23 cellular contexts compared by ENCODE assay signal in the genomic region with DNA sequence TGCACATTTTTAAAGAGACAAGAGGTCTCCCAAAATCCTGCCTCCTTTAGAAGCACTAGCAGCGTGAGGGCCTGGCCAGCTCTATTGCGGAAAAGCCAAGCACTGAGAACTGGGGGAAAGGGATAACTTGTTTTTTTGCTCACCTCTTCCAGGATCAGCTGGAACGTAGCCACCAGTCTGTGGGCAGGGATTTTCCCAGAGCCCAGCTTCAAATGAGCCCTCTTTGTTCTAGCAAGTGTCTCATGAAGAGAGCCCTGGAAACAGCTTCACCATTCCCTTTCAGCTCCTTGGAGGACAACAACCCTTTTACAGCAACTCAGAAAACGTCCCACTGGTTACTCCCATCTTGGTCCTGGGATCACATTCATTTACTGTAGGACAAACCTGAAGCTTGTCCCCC.
DNase-seq lines count a peak whose midpoint lies in the region; ATAC-seq, FAIRE-seq and TF ChIP-seq lines count a peak whose summit lies in the region.
"Had no signal": no experiment of that assay in that cellular context is flagged by ENCODE, and none has a peak within 500 bp of the region (broad histone marks: within the 10 kb centered on the region; RNA-seq: fewer than 3 reads in every experiment).

No MANE protein-coding gene starts in this region.

- DNase-seq in DMS79 treated with DMSO at 0.1 percent for 48 hours (lab: John Stamatoyannopoulos, UW) (peak; percentile 4), DMS79 (lab: John Stamatoyannopoulos, UW) (no peak), RPMI7951 (ENCODE audit: low read depth) (peak; percentile 17), bronchial epithelial cell (ENCODE audit: low read depth) (peak; percentile 42), pons (ENCODE audit: low spot score) (peak; percentile 9), retina (no peak), amniotic stem cell (lab: John Stamatoyannopoulos, UW) (no peak)
- DNase-seq: BE2C; CD4-positive, alpha-beta T cell; HFFc6; Kasumi-1; NCI-H1105; NCI-H1694; NCI-H345; NCI-H526; NK-92 treated with Interleukin-12 subunit alpha and Interleukin-12 subunit beta, amount 100 ng/mL, for 24 hours; OCI-M1 had no signal

- peaks cover 2% of the 10 kb centered on the region for H3K27me3 ChIP-seq in bronchial epithelial cell (ENCODE audit: control insufficient read depth, insufficient read depth, low read length)
- H3K27me3 ChIP-seq: BE2C had no signal

- H3K4me3 ChIP-seq in bronchial epithelial cell (ENCODE audit: low read depth, low read length), result no peak overlapping the region
- H3K4me3 ChIP-seq: GM12878 had no signal

- H3K36me3 ChIP-seq in bronchial epithelial cell (ENCODE audit: control insufficient read depth, insufficient read depth, low read length), result no peaks in the 10 kb centered on the region
- H3K36me3 ChIP-seq: BE2C had no signal

- no peak for TF ChIP-seq CTCF in bronchial epithelial cell (IDR thresholded peaks at IDR 0.05; ENCODE audit: insufficient read depth, low read length, severe bottlenecking)

- FAIRE-seq in bronchial epithelial cell (lab: Jason Lieb, UNC), result no peak
- FAIRE-seq: G401.6, GM12878, GM18507, H54 had no signal

- no peak for ATAC-seq in HG02610 (IDR thresholded peaks at IDR 0.05; ENCODE audit: unreplicated experiment)
- ATAC-seq: GM12878, SK-N-SH treated with all-trans-retinoic acid at 6 μM for 48 hours had no signal

Comparison
In these comparisons a context has a peak if more than half of its experiments do, and no peak if none do; other contexts are left out.
1. DNase-seq: peak in DMS79 treated with DMSO at 0.1 percent for 48 hours (single experiment), RPMI7951 (single experiment), bronchial epithelial cell (single experiment) and pons (single experiment); none in DMS79 (single experiment), retina (single experiment) and amniotic stem cell (single experiment).